9 cellular contexts compared by ENCODE assay signal in genomic region chr15:81301815-81302399, GRCh38. TPM values are rescaled to one million over a fixed set of nuclear protein-coding genes. Genes with fewer than 3 reads are reported as not detected.
DNase-seq lines count a peak whose midpoint lies in the region; ATAC-seq and TF ChIP-seq lines count a peak whose summit lies in the region.
"Had no signal": no experiment of that assay in that cellular context is flagged by ENCODE, and none has a peak within 500 bp of the region (broad histone marks: within the 10 kb centered on the region; RNA-seq: fewer than 3 reads in every experiment).

No MANE protein-coding gene starts in this region.

- H3F3A ChIP-seq in DOHH2 (ENCODE audit: control insufficient read depth, insufficient read depth), result peaks cover 17% of the 10 kb centered on the region

- H3K4me3 ChIP-seq in DOHH2 (ENCODE audit: low read length), result peak overlapping the region; percentile 84
- H3K4me3 ChIP-seq: body of pancreas had no signal

- H3K36me3 ChIP-seq in DOHH2 (ENCODE audit: control insufficient read depth, low read length), result peaks cover 97% of the 10 kb centered on the region

- DNase-seq in activated naive CD4-positive, alpha-beta T cell treated with anti-CD3 and anti-CD28 coated beads, Interleukin-2, amount 50 U/mL, for 72 hours (ENCODE audit: low spot score in 2 of 2), result peak in 1 of 2 donors; percentile 84
- DNase-seq in stimulated activated naive CD8-positive, alpha-beta T cell treated with anti-CD3 and anti-CD28 coated beads, Interleukin-15, Interleukin-2, amounts not matched to agents 100 U/mL and 50 U/mL, for 24 hours, result peak; percentile 66
- DNase-seq in NCI-H2227 treated with DMSO at 0.1 percent for 48 hours (lab: John Stamatoyannopoulos, UW) (no peak), AG08395 (ENCODE audit: low spot score) (no peak), EL (no peak)

- no peaks in the 10 kb centered on the region for H3K9me3 Mint-ChIP-seq in activated naive CD4-positive, alpha-beta T cell treated with anti-CD3 and anti-CD28 coated beads, Interleukin-2, amount 50 U/mL, for 72 hours

- H3K27ac Mint-ChIP-seq in activated naive CD4-positive, alpha-beta T cell treated with anti-CD3 and anti-CD28 coated beads, Interleukin-2, amount 50 U/mL, for 72 hours, result peak overlapping the region; percentile 80 to 92

- H3K27ac ChIP-seq in DOHH2 (ENCODE audit: low read depth, low read length), result peak overlapping the region; percentile 78

- no peaks in the 10 kb centered on the region for H4K20me1 ChIP-seq in DOHH2 (ENCODE audit: control insufficient read depth, insufficient read depth, low read depth, low read length)

- ATAC-seq in GM19372 (IDR thresholded peaks at IDR 0.05; ENCODE audit: low read depth, unreplicated experiment) (peak; percentile 79), HG03354 (IDR thresholded peaks at IDR 0.05; ENCODE audit: poor library complexity, severe bottlenecking, unreplicated experiment) (peak; percentile 83)
- peak; percentile 65 to 86 for ATAC-seq in activated naive CD4-positive, alpha-beta T cell treated with anti-CD3 and anti-CD28 coated beads, Interleukin-2, amount 50 U/mL, for 72 hours
- peak; percentile 69 for ATAC-seq in stimulated activated naive CD8-positive, alpha-beta T cell treated with anti-CD3 and anti-CD28 coated beads, Interleukin-15, Interleukin-2, amounts not matched to agents 100 U/mL and 50 U/mL, for 24 hours
- ATAC-seq: body of pancreas had no signal

- no peaks in the 10 kb centered on the region for H3K9me3 ChIP-seq in DOHH2 (ENCODE audit: control insufficient read depth, insufficient read depth, low read length)
- H3K9me3 ChIP-seq: body of pancreas had no signal

- no peaks in the 10 kb centered on the region for H3K9me2 ChIP-seq in DOHH2 (replicated peaks; ENCODE audit: control insufficient read depth, low read length)

- peak overlapping the region; percentile 99 for H3K4me2 ChIP-seq in DOHH2 (ENCODE audit: low read length)

- no peak for TF ChIP-seq CTCF in DOHH2 (IDR thresholded peaks at IDR 0.05; ENCODE audit: low read depth, low read length, poor library complexity, severe bottlenecking)

- H3K79me2 ChIP-seq in DOHH2 (ENCODE audit: control insufficient read depth, low read length), result peaks cover 64% of the 10 kb centered on the region

- H3K4me1 ChIP-seq in DOHH2 (ENCODE audit: control insufficient read depth, low read length), result peaks cover 82% of the 10 kb centered on the region
- H3K4me1 ChIP-seq: body of pancreas had no signal

- no peaks in the 10 kb centered on the region for H3K27me3 ChIP-seq in DOHH2 (ENCODE audit: control insufficient read depth, low read length)
- H3K27me3 ChIP-seq: body of pancreas had no signal

- H3K36me3 Mint-ChIP-seq in activated naive CD4-positive, alpha-beta T cell treated with anti-CD3 and anti-CD28 coated beads, Interleukin-2, amount 50 U/mL, for 72 hours, result peaks cover 80 to 96% of the 10 kb centered on the region in 2 donors

RNA-seq across cellular contexts. Expression of gene STARD5, which starts 22.0 kb away (rescaled TPM):
- 1 to 10 TPM; 8.0 to 8.8 TPM for total RNA-seq in activated naive CD4-positive, alpha-beta T cell treated with anti-CD3 and anti-CD28 coated beads, Interleukin-2, amount 50 U/mL, for 72 hours
